17 cellular contexts compared by ENCODE assay signal in genomic region chr3:14534379-14535191, GRCh38. TPM values are rescaled to one million over a fixed set of nuclear protein-coding genes. Genes with fewer than 3 reads are reported as not detected.
DNase-seq lines count a peak whose midpoint lies in the region; ATAC-seq and TF ChIP-seq lines count a peak whose summit lies in the region.
"Had no signal": no experiment of that assay in that cellular context is flagged by ENCODE, and none has a peak within 500 bp of the region (broad histone marks: within the 10 kb centered on the region; RNA-seq: fewer than 3 reads in every experiment).

No MANE protein-coding gene starts in this region.

- H3K4me1 ChIP-seq in iPS DF 6.9 (ENCODE audit: control insufficient read depth, insufficient read depth, low read length) (peaks cover 12% of the 10 kb centered on the region), spleen (peaks cover 0 to 29% (median 0%) of the 10 kb centered on the region in 6 donors)

- no CpG with 5 or more reads among the region's 21 CpGs for WGBS in iPS DF 6.9 (ENCODE audit: insufficient coverage, insufficient read length)
- 31 to 45% (median 35%) methylated on average over 17 to 21 of the region's 21 CpGs for WGBS in spleen, 5 donors
- WGBS in lower leg skin, 2 donors: 25 to 27% methylated on average over 21 of the region's 21 CpGs

- TF ChIP-seq POLR2A in spleen (IDR thresholded peaks at IDR 0.05) (no peak), lower leg skin (IDR thresholded peaks at IDR 0.05) (no peak)

- TF ChIP-seq CTCF in spleen (IDR thresholded peaks at IDR 0.05 in 8 of 11, conservative IDR thresholded peaks at IDR 0.05 in 3 of 11) (no peak), lower leg skin (IDR thresholded peaks at IDR 0.05) (no peak)

- H3K36me3 ChIP-seq in iPS DF 6.9 (ENCODE audit: control insufficient read depth, insufficient read depth, low read length): no peaks in the 10 kb centered on the region
- H3K36me3 ChIP-seq in spleen: no peaks in the 10 kb centered on the region
- H3K36me3 ChIP-seq: BLaER1 treated with 17β-estradiol and CSF1 and Interleukin-3, amounts not matched to agents 10 nM and 100 nM; tibial nerve had no signal

- H3K4me3 ChIP-seq in iPS DF 6.9 (ENCODE audit: low read length): no peak overlapping the region
- peak overlapping the region in 1 of 8 donors; percentile 5 for H3K4me3 ChIP-seq in spleen
- no peak overlapping the region for H3K4me3 ChIP-seq in lower leg skin (ENCODE audit: low read depth, poor library complexity, severe bottlenecking)
- H3K4me3 ChIP-seq: BLaER1 treated with 17β-estradiol and CSF1 and Interleukin-3, amounts not matched to agents 10 nM and 100 nM; tibial nerve had no signal

- DNase-seq in NCI-H1105 (lab: John Stamatoyannopoulos, UW) (peak; percentile 39), NCI-H748 treated with DMSO at 0.1 percent for 48 hours (lab: John Stamatoyannopoulos, UW) (peak; percentile 10), iPS DF 6.9 (ENCODE audit: low read depth, low spot score) (peak; percentile 66), spleen (peak; percentile 62), lower leg skin (ENCODE audit: low spot score in 2 of 2) (no peak)
- DNase-seq: activated CD4-positive, CD25-positive, alpha-beta regulatory T cell treated with anti-CD3 and anti-CD28 coated beads, Interleukin-2, amount 50 U/mL, for 72 hours; activated CD8-positive, alpha-beta memory T cell treated with anti-CD3 and anti-CD28 coated beads, Interleukin-2, amount 50 U/mL, for 4 hours; DND-41; naive thymus-derived CD4-positive, alpha-beta T cell; NCI-H446 treated with DMSO at 0.1 percent for 48 hours; retina had no signal

- H3K27ac ChIP-seq in iPS DF 6.9 (ENCODE audit: low read length): no peak overlapping the region
- H3K27ac ChIP-seq in spleen: peak overlapping the region in 4 of 8 donors; percentile 33 to 53 (median 41)
- H3K27ac ChIP-seq: BLaER1 treated with 17β-estradiol and CSF1 and Interleukin-3, amounts not matched to agents 10 nM and 100 nM; tibial nerve had no signal

- ATAC-seq in HG03342 (IDR thresholded peaks at IDR 0.05; ENCODE audit: unreplicated experiment) (no peak), HG03045 (IDR thresholded peaks at IDR 0.05; ENCODE audit: unreplicated experiment) (no peak)
- ATAC-seq: left lobe of liver; naive thymus-derived CD4-positive, alpha-beta T cell had no signal

- H3K9me3 ChIP-seq in iPS DF 6.9 (ENCODE audit: control insufficient read depth, insufficient read depth, low read length) (no peaks in the 10 kb centered on the region), spleen (no peaks in the 10 kb centered on the region)

- intact Hi-C loops in spleen (cut with DNase I; ENCODE audit: low total_unique reads): no loop called here
- intact Hi-C loops in lower leg skin (cut with DNase I; ENCODE audit: low total_unique reads): no loop called here

- no peaks in the 10 kb centered on the region for H3K27me3 ChIP-seq in iPS DF 6.9 (ENCODE audit: control insufficient read depth, insufficient read depth, low read length)
- H3K27me3 ChIP-seq in spleen (replicated peaks in 1 of 7): peaks cover 0 to 18% (median 0%) of the 10 kb centered on the region in 7 donors
- H3K27me3 ChIP-seq: BLaER1 treated with 17β-estradiol and CSF1 and Interleukin-3, amounts not matched to agents 10 nM and 100 nM; tibial nerve had no signal

RNA-seq across cellular contexts. Expression of gene GRIP2, which starts 5.6 kb away (rescaled TPM):
- total RNA-seq in spleen (1 to 10 TPM in 6 of 7 donors, under 1 TPM in 1; 0.60 to 3.7 (median 1.2) TPM), lower leg skin (1 to 10 TPM in 3 of 4 donors, under 1 TPM in 1; 0.89 to 5.2 (median 2.3) TPM)
- polyA plus RNA-seq in spleen: 1 to 10 TPM in 1 of 3 donors, under 1 TPM in 2; 0.15 to 2.5 (median 0.52) TPM
- total RNA-seq: MCF 10A; naive thymus-derived CD4-positive, alpha-beta T cell had no signal
- polyA plus RNA-seq: naive thymus-derived CD4-positive, alpha-beta T cell had no signal

Comparison
In these comparisons a context has a peak if more than half of its experiments do, and no peak if none do; other contexts are left out.
1. DNase-seq: peak in NCI-H1105 (single experiment), NCI-H748 treated with DMSO at 0.1 percent for 48 hours (single experiment), iPS DF 6.9 (single experiment) and spleen (single experiment); none in lower leg skin (0 of 2).